Comparison of ENCODE assay signal across 23 cellular contexts in the genomic region with DNA sequence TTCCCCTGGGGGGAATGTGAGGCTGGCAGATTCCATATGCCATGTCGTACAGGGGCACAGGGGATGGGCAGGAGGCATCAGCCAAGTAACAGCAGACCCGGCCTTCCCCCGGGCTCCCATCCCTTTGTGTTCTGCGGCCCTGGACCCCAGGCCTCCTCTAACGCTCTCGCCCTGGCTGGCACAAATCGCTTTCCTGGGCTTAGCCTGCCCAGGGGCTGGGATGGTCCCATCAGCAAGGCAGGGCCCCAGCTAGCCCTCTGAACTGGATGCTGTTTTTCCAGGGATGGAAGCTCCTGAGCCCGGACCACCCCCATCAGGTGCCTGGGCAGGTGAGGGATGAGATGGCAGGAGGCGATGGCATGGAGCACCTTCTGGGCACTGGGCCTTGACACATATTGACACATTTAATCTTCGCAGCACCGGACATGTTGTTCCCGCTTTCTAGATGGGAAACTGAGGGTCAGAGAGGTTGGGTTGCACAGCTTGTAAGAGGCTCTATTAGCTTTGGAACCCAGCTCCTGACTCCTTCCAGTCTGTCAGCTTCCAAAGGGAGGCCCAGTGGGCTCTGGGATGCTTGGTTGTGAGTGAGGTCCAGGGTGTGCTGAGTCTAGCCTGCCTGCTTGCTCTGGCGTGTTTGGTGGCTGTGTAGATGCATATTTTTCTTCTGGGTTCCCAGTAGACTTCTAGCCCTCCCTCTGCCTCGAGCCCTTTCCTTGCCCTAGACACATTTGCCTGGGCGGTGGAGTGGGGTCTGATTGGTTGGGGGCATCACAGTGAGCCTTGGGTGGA. TPM values are rescaled to one million over a fixed set of nuclear protein-coding genes. Genes with fewer than 3 reads are reported as not detected.
DNase-seq lines count a peak whose midpoint lies in the region; ATAC-seq, FAIRE-seq and TF ChIP-seq lines count a peak whose summit lies in the region.
"Had no signal": no experiment of that assay in that cellular context is flagged by ENCODE, and none has a peak within 500 bp of the region (broad histone marks: within the 10 kb centered on the region; RNA-seq: fewer than 3 reads in every experiment).

No MANE protein-coding gene starts in this region.

- H2AFZ ChIP-seq in astrocyte (ENCODE audit: low read depth, low read length): no peak overlapping the region
- H2AFZ ChIP-seq: GM23338 had no signal

- intact Hi-C loops in right cardiac atrium (cut with DNase I) (no loop called here), spleen (cut with DNase I; ENCODE audit: low total_unique reads) (no loop called here), body of pancreas (cut with DNase I) (no loop called here)

- no peak for TF ChIP-seq POLR2A in spleen (IDR thresholded peaks at IDR 0.05)
- TF ChIP-seq POLR2A in body of pancreas (IDR thresholded peaks at IDR 0.05): no peak
- no peak for TF ChIP-seq POLR2A in GM12892 (IDR thresholded peaks at IDR 0.05; ENCODE audit: low read depth, low read length)

- no peak overlapping the region for H3K4me2 ChIP-seq in astrocyte (ENCODE audit: low read length)
- H3K4me2 ChIP-seq: GM23338, SK-N-SH had no signal

- no peak overlapping the region for H3K4me3 ChIP-seq in astrocyte (ENCODE audit: insufficient read depth, low read depth, low read length)
- H3K4me3 ChIP-seq in right cardiac atrium (ENCODE audit: low read length): no peak overlapping the region
- H3K4me3 ChIP-seq in spleen: no peak overlapping the region
- H3K4me3 ChIP-seq in body of pancreas: no peak overlapping the region
- H3K4me3 ChIP-seq: GM23338, MG63 had no signal

- FAIRE-seq in astrocyte (lab: Jason Lieb, UNC): no peak
- no peak for FAIRE-seq in GM12892 (lab: Jason Lieb, UNC)
- FAIRE-seq: HTR-8/SVneo had no signal

- TF ChIP-seq CTCF in HFFc6 (IDR thresholded peaks at IDR 0.05) (no peak), astrocyte (IDR thresholded peaks at IDR 0.05; ENCODE audit: insufficient read depth, low read depth, low read length) (no peak), spleen (IDR thresholded peaks at IDR 0.05 in 8 of 11, conservative IDR thresholded peaks at IDR 0.05 in 3 of 11) (no peak), body of pancreas (IDR thresholded peaks at IDR 0.05) (no peak)

- WGBS in right cardiac atrium: 92% methylated on average over 15 of the region's 15 CpGs
- WGBS in spleen, 5 donors: 89 to 95% (median 93%) methylated on average over 13 to 15 of the region's 15 CpGs
- 84 to 94% methylated on average over 3 to 14 of the region's 15 CpGs for WGBS in body of pancreas, 2 donors

- no peak overlapping the region for H3K9ac ChIP-seq in astrocyte (ENCODE audit: low read length)
- H3K9ac ChIP-seq: SK-N-SH had no signal

- H3K27me3 Mint-ChIP-seq in HFFc6 (ENCODE audit: insufficient read depth) (peaks cover 8% of the 10 kb centered on the region), astrocyte (ENCODE audit: low read depth, unreplicated experiment) (no peaks in the 10 kb centered on the region)

- H3K27ac ChIP-seq in astrocyte (ENCODE audit: low read depth, low read length): no peak overlapping the region
- H3K27ac ChIP-seq in right cardiac atrium (ENCODE audit: low read length): no peak overlapping the region
- no peak overlapping the region for H3K27ac ChIP-seq in spleen
- no peak overlapping the region for H3K27ac ChIP-seq in body of pancreas
- H3K27ac ChIP-seq: C4-2B had no signal

- H3K4me1 ChIP-seq in astrocyte (ENCODE audit: insufficient read depth, low read length): peaks cover 55% of the 10 kb centered on the region
- peaks cover 2% of the 10 kb centered on the region for H3K4me1 ChIP-seq in right cardiac atrium (ENCODE audit: control insufficient read depth, insufficient read depth, low read length)
- peaks cover 0 to 7% (median 0%) of the 10 kb centered on the region in 6 donors for H3K4me1 ChIP-seq in spleen
- no peaks in the 10 kb centered on the region for H3K4me1 ChIP-seq in body of pancreas

- H3K4me3 Mint-ChIP-seq in HFFc6 (no peak overlapping the region), astrocyte (ENCODE audit: unreplicated experiment) (no peak overlapping the region)
- H3K4me3 Mint-ChIP-seq: GM23338, IgD-negative memory B cell had no signal

- no peak for ATAC-seq in right cardiac atrium
- ATAC-seq in body of pancreas: no peak
- ATAC-seq: GM23338 had no signal

- H3K36me3 Mint-ChIP-seq in HFFc6 (ENCODE audit: low read depth): no peaks in the 10 kb centered on the region
- peaks cover 2% of the 10 kb centered on the region for H3K36me3 Mint-ChIP-seq in astrocyte (ENCODE audit: low read depth, unreplicated experiment)
- H3K36me3 Mint-ChIP-seq: IgD-negative memory B cell had no signal

- H3K9me3 Mint-ChIP-seq in HFFc6: no peaks in the 10 kb centered on the region
- H3K9me3 Mint-ChIP-seq in astrocyte (ENCODE audit: unreplicated experiment): no peaks in the 10 kb centered on the region
- H3K9me3 Mint-ChIP-seq: GM23338, IgD-negative memory B cell had no signal

- DNase-seq in HFFc6 (no peak), astrocyte (ENCODE audit: low read depth) (no peak), right cardiac atrium (peak in 2 of 3 donors; percentile 2 to 41), spleen (peak; percentile 60), body of pancreas (no peak), Kasumi-1 (lab: John Stamatoyannopoulos, UW) (no peak), GM12892 (ENCODE audit: insufficient read length) (no peak)
- DNase-seq: AML-193, DMS79, Karpas-422, MG63, NCI-H1048, NCI-H146, NCI-H2081, NCI-H2171 treated with DMSO at 0.1 percent for 48 hours, NCI-H446, OCI-M1, SHP77 treated with DMSO at 0.1 percent for 48 hours, SK-N-SH had no signal

- H3K36me3 ChIP-seq in astrocyte (ENCODE audit: insufficient read depth, low read length): no peaks in the 10 kb centered on the region
- no peaks in the 10 kb centered on the region for H3K36me3 ChIP-seq in spleen
- H3K36me3 ChIP-seq in body of pancreas (replicated peaks in 1 of 2; ENCODE audit: insufficient read depth in 1 of 2, low read depth in 2 of 2): no peaks in the 10 kb centered on the region
- H3K36me3 ChIP-seq: MG63 had no signal

- H3K79me2 ChIP-seq in astrocyte (ENCODE audit: insufficient read depth, low read length): peaks cover 82% of the 10 kb centered on the region

- peak overlapping the region; percentile 51 for H3K27ac Mint-ChIP-seq in HFFc6
- H3K27ac Mint-ChIP-seq in astrocyte (ENCODE audit: unreplicated experiment): peak overlapping the region; percentile 47
- H3K27ac Mint-ChIP-seq: GM23338, IgD-negative memory B cell had no signal

- H3K4me1 Mint-ChIP-seq in HFFc6 (ENCODE audit: low read depth) (peaks cover 36% of the 10 kb centered on the region), astrocyte (ENCODE audit: low read depth, unreplicated experiment) (peaks cover 49% of the 10 kb centered on the region)
- H3K4me1 Mint-ChIP-seq: IgD-negative memory B cell had no signal

- no peaks in the 10 kb centered on the region for H3K27me3 ChIP-seq in astrocyte (ENCODE audit: insufficient read depth, low read length)
- no peaks in the 10 kb centered on the region for H3K27me3 ChIP-seq in right cardiac atrium (ENCODE audit: control insufficient read depth, insufficient read depth)
- peaks cover 0 to 10% (median 0%) of the 10 kb centered on the region in 7 donors for H3K27me3 ChIP-seq in spleen (replicated peaks in 1 of 7)
- no peaks in the 10 kb centered on the region for H3K27me3 ChIP-seq in body of pancreas
- H3K27me3 ChIP-seq: MG63 had no signal

- H4K20me1 ChIP-seq in astrocyte (ENCODE audit: insufficient read depth, low read length): peaks cover 69% of the 10 kb centered on the region

- H3K9me3 ChIP-seq in astrocyte (ENCODE audit: insufficient read depth, low read depth, low read length) (no peaks in the 10 kb centered on the region), right cardiac atrium (ENCODE audit: control insufficient read depth, low read length) (no peaks in the 10 kb centered on the region), spleen (no peaks in the 10 kb centered on the region), body of pancreas (no peaks in the 10 kb centered on the region)
- H3K9me3 ChIP-seq: MG63, SK-N-SH had no signal

RNA-seq across cellular contexts. Expression of a gene that starts 40.3 kb away (rescaled TPM):
- 10 to 100 TPM; 40.2 to 46.1 (median 41.9) TPM for total RNA-seq in HFFc6 (2021; fragmentation: NEBNext Ultra II Directional; extraction: Animal tissue kit (Norgen Biotek cat#: 25700))
- total RNA-seq in astrocyte (42.9 and 44.5 TPM in 2 replicates), right cardiac atrium (1 to 10 TPM; 2.8 to 4.8 (median 4.4) TPM), spleen (10 to 100 TPM in 1 of 7 donors, 1 to 10 TPM in 5, under 1 TPM in 1; 0.51 to 10.6 (median 1.7) TPM), body of pancreas (1 to 10 TPM; 1.0 to 1.3 TPM)
- polyA plus RNA-seq in right cardiac atrium (0.86 TPM), spleen (under 1 TPM; 0.22 to 0.32 (median 0.23) TPM)
- polyA plus RNA-seq in GM12892 (2012; ENCODE audit: missing spikeins): not detected
- polyA plus RNA-seq: IgD-negative memory B cell had no signal

Comparison
In these comparisons a context has a peak if more than half of its experiments do, and no peak if none do; other contexts are left out.
1. DNase-seq: peak in right cardiac atrium (2 of 3) and spleen (single experiment); none in HFFc6 (single experiment), astrocyte (single experiment), body of pancreas (0 of 4), Kasumi-1 (0 of 2) and GM12892 (single experiment).